ENCODE assay signal across 10 cellular contexts in genomic region chr15:89401636-89402252, GRCh38.
DNase-seq lines count a peak whose midpoint lies in the region; ATAC-seq and TF ChIP-seq lines count a peak whose summit lies in the region.
"Had no signal": no experiment of that assay in that cellular context is flagged by ENCODE, and none has a peak within 500 bp of the region (broad histone marks: within the 10 kb centered on the region; RNA-seq: fewer than 3 reads in every experiment).

No MANE protein-coding gene starts in this region.

- H3K9ac ChIP-seq in Karpas-422 (ENCODE audit: low read length), result peak overlapping the region; percentile 68
- no peak overlapping the region for H3K9ac ChIP-seq in mesenchymal stem cell (ENCODE audit: low read length)
- H3K9ac ChIP-seq in neuronal stem cell (ENCODE audit: low read depth, low read length, poor library complexity), result no peak overlapping the region

- peak overlapping the region; percentile 56 for H3K4me3 ChIP-seq in Karpas-422 (ENCODE audit: low read length)
- no peak overlapping the region for H3K4me3 ChIP-seq in mesenchymal stem cell (ENCODE audit: insufficient read depth in 1 of 2, low read depth in 1 of 2, low read length in 2 of 2)
- H3K4me3 ChIP-seq in neuronal stem cell (ENCODE audit: low read length in 2 of 2), result no peak overlapping the region
- H3K4me3 ChIP-seq: heart left ventricle had no signal

- CTCF ChIA-PET in activated B cell treated with CpG ODN at 0.5 μM for 24 hours (lab: Charles Lee), result interaction anchor here (1.0 to 5.8 kb wide), 3 partner anchors 8 to 43 kb away, joined by 3 to 27 read pairs (median 3); no protein-coding TSS in a partner anchor

- no peaks in the 10 kb centered on the region for H3K36me3 Mint-ChIP-seq in activated B cell treated with CpG ODN at 0.5 μM for 24 hours (ENCODE audit: low read depth)

- H3K9me3 Mint-ChIP-seq in activated B cell treated with CpG ODN at 0.5 μM for 24 hours, result no peaks in the 10 kb centered on the region

- H2BK12ac ChIP-seq in mesenchymal stem cell (ENCODE audit: low read length in 2 of 2) (no peak overlapping the region), neuronal stem cell (ENCODE audit: low read length) (no peak overlapping the region)

- H4K8ac ChIP-seq in mesenchymal stem cell (ENCODE audit: low read length) (no peak overlapping the region), neuronal stem cell (ENCODE audit: low read depth, low read length) (no peak overlapping the region)

- DNase-seq in DMS53 treated with DMSO at 0.1 percent for 48 hours (lab: John Stamatoyannopoulos, UW; ENCODE audit: unreplicated experiment) (peak; percentile 36), Karpas-422 (peak; percentile 91), activated B cell treated with CpG ODN at 0.5 μM for 24 hours (no peak), mesenchymal stem cell (peak; percentile 87), neuronal stem cell (ENCODE audit: low spot score) (no peak), NCI-H2029 (lab: John Stamatoyannopoulos, UW) (no peak)
- DNase-seq: heart left ventricle, stomach had no signal

- H3K14ac ChIP-seq in mesenchymal stem cell (ENCODE audit: low read length in 2 of 2) (no peak overlapping the region), neuronal stem cell (ENCODE audit: low read length) (no peak overlapping the region)

- no peaks in the 10 kb centered on the region for H3K79me2 ChIP-seq in Karpas-422 (ENCODE audit: low read length)

- H2BK5ac ChIP-seq in mesenchymal stem cell (ENCODE audit: low read depth, low read length, poor library complexity, severe bottlenecking) (no peak overlapping the region), neuronal stem cell (ENCODE audit: low read length) (no peak overlapping the region)

- POLR2A ChIA-PET in activated B cell treated with CpG ODN at 0.5 μM for 24 hours (lab: Charles Lee), result no interaction called here

- WGBS in mesenchymal stem cell, result 2% methylated on average over 8 of the region's 11 CpGs
- no CpG with 5 or more reads among the region's 11 CpGs for WGBS in neuronal stem cell (ENCODE audit: extremely low coverage in 2 of 2, insufficient read length in 2 of 2, insufficient replicate concordance in 1 of 2), 2 donors

- H3K4me1 Mint-ChIP-seq in activated B cell treated with CpG ODN at 0.5 μM for 24 hours, result peaks cover 30% of the 10 kb centered on the region

- peak overlapping the region; percentile 50 for H3K4me3 Mint-ChIP-seq in activated B cell treated with CpG ODN at 0.5 μM for 24 hours

- H3K4me2 ChIP-seq in Karpas-422 (ENCODE audit: low read depth, low read length, poor library complexity, severe bottlenecking), result peak overlapping the region; percentile 87
- no peak overlapping the region for H3K4me2 ChIP-seq in mesenchymal stem cell (ENCODE audit: low read length, poor library complexity, severe bottlenecking)
- no peak overlapping the region for H3K4me2 ChIP-seq in neuronal stem cell (ENCODE audit: insufficient read depth, low read length, poor library complexity, severe bottlenecking)

- no peak overlapping the region for H2BK15ac ChIP-seq in mesenchymal stem cell (ENCODE audit: low read depth, poor library complexity, severe bottlenecking)
- H2BK15ac ChIP-seq in neuronal stem cell (ENCODE audit: low read length), result no peak overlapping the region

- intact Hi-C loops in activated B cell treated with CpG ODN at 0.5 μM for 24 hours (cut with micrococcal nuclease), result loop anchor here (2.0 kb wide), 1 partner anchor 67 kb away; the partner anchor contains the start of gene POLG

- H2AFZ ChIP-seq in Karpas-422 (ENCODE audit: low read length) (peak overlapping the region; percentile 85), mesenchymal stem cell (ENCODE audit: low read depth, low read length) (no peak overlapping the region), neuronal stem cell (ENCODE audit: low read length) (no peak overlapping the region)

- H3K27me3 Mint-ChIP-seq in activated B cell treated with CpG ODN at 0.5 μM for 24 hours, result peaks cover 66% of the 10 kb centered on the region

- H3K36me3 ChIP-seq in Karpas-422 (ENCODE audit: insufficient read depth, low read length) (no peaks in the 10 kb centered on the region), mesenchymal stem cell (ENCODE audit: control insufficient read depth in 1 of 2, insufficient read depth in 2 of 2, low read depth in 1 of 2, low read length in 2 of 2) (no peaks in the 10 kb centered on the region), neuronal stem cell (replicated peaks in 1 of 2; ENCODE audit: control insufficient read depth in 2 of 2, insufficient read depth in 2 of 2, low read length in 2 of 2) (no peaks in the 10 kb centered on the region)
- H3K36me3 ChIP-seq: heart left ventricle, stomach had no signal

- peaks cover 73% of the 10 kb centered on the region for H3K4me1 ChIP-seq in Karpas-422 (ENCODE audit: low read length)
- H3K4me1 ChIP-seq in mesenchymal stem cell (ENCODE audit: control insufficient read depth, insufficient read depth, low read depth, low read length), result peaks cover 15% of the 10 kb centered on the region
- peaks cover 2 to 5% of the 10 kb centered on the region in 2 donors for H3K4me1 ChIP-seq in neuronal stem cell (ENCODE audit: control insufficient read depth in 2 of 2, insufficient read depth in 1 of 2, low read depth in 1 of 2, low read length in 2 of 2)

- no peaks in the 10 kb centered on the region for H3K27me3 ChIP-seq in Karpas-422 (ENCODE audit: low read length)
- H3K27me3 ChIP-seq in mesenchymal stem cell (ENCODE audit: control insufficient read depth in 1 of 2, insufficient read depth in 1 of 2, low read length in 2 of 2), result peaks cover 95 to 97% of the 10 kb centered on the region in 2 experiments
- H3K27me3 ChIP-seq in neuronal stem cell (ENCODE audit: control insufficient read depth in 3 of 3, insufficient read depth in 3 of 3, low read depth in 1 of 3, low read length in 3 of 3), result peaks cover 58 to 98% (median 98%) of the 10 kb centered on the region in 3 experiments

- H3K4ac ChIP-seq in mesenchymal stem cell (ENCODE audit: low read depth in 1 of 2, low read length in 2 of 2) (no peak overlapping the region), neuronal stem cell (ENCODE audit: low read length) (no peak overlapping the region)

- no peak overlapping the region for H3K27ac Mint-ChIP-seq in activated B cell treated with CpG ODN at 0.5 μM for 24 hours

- H4K91ac ChIP-seq in mesenchymal stem cell (ENCODE audit: low read length) (no peak overlapping the region), neuronal stem cell (ENCODE audit: low read depth, low read length, poor library complexity) (no peak overlapping the region)

- H2AK5ac ChIP-seq in mesenchymal stem cell (ENCODE audit: low read length, severe bottlenecking) (no peak overlapping the region), neuronal stem cell (ENCODE audit: low read depth, low read length) (no peak overlapping the region)

- TF ChIP-seq CTCF in activated B cell treated with CpG ODN at 0.5 μM for 24 hours (IDR thresholded peaks at IDR 0.05), result no peak

- peak overlapping the region; percentile 98 for H3K27ac ChIP-seq in Karpas-422 (ENCODE audit: low read length)
- no peak overlapping the region for H3K27ac ChIP-seq in mesenchymal stem cell (ENCODE audit: low read length, poor library complexity, severe bottlenecking)
- no peak overlapping the region for H3K27ac ChIP-seq in neuronal stem cell (replicated peaks; ENCODE audit: low read length)
- H3K27ac ChIP-seq: stomach had no signal

- ATAC-seq in activated B cell treated with CpG ODN at 0.5 μM for 24 hours (ENCODE audit: low read depth) (no peak), HG02870 (IDR thresholded peaks at IDR 0.05; ENCODE audit: unreplicated experiment) (no peak), HG03378 (IDR thresholded peaks at IDR 0.05; ENCODE audit: unreplicated experiment) (no peak)

- H3K79me1 ChIP-seq in mesenchymal stem cell (replicated peaks; ENCODE audit: low read length, poor library complexity, severe bottlenecking), result no peaks in the 10 kb centered on the region
- H3K79me1 ChIP-seq in neuronal stem cell (ENCODE audit: low read depth, low read length), result no peaks in the 10 kb centered on the region

- H3K23ac ChIP-seq in mesenchymal stem cell (ENCODE audit: low read length in 2 of 2) (no peak overlapping the region), neuronal stem cell (ENCODE audit: low read depth, low read length, poor library complexity) (no peak overlapping the region)

- H3K18ac ChIP-seq in mesenchymal stem cell (ENCODE audit: low read depth in 1 of 2, low read length in 2 of 2) (no peak overlapping the region), neuronal stem cell (ENCODE audit: low read length) (no peak overlapping the region)

- H3K9me2 ChIP-seq in Karpas-422 (replicated peaks; ENCODE audit: insufficient read depth, low read length), result no peaks in the 10 kb centered on the region

- no peaks in the 10 kb centered on the region for H3K9me3 ChIP-seq in Karpas-422 (ENCODE audit: low read length)
- H3K9me3 ChIP-seq in mesenchymal stem cell (ENCODE audit: control insufficient read depth, low read length), result peaks cover 3% of the 10 kb centered on the region
- peaks cover 0 to 2% of the 10 kb centered on the region in 2 donors for H3K9me3 ChIP-seq in neuronal stem cell (replicated peaks in 1 of 2; ENCODE audit: control insufficient read depth in 2 of 2, insufficient read depth in 1 of 2, low read depth in 1 of 2, low read length in 2 of 2)
- H3K9me3 ChIP-seq: heart left ventricle, stomach had no signal

- H4K20me1 ChIP-seq in Karpas-422 (ENCODE audit: insufficient read depth, low read depth, low read length), result no peaks in the 10 kb centered on the region

- H2BK120ac ChIP-seq in mesenchymal stem cell (ENCODE audit: low read depth, low read length) (no peak overlapping the region), neuronal stem cell (ENCODE audit: low read depth, low read length) (no peak overlapping the region)

Comparison
In these comparisons a context has a peak if more than half of its experiments do, and no peak if none do; other contexts are left out.
1. DNase-seq: peak in DMS53 treated with DMSO at 0.1 percent for 48 hours (single experiment), Karpas-422 (single experiment) and mesenchymal stem cell (single experiment); none in activated B cell treated with CpG ODN at 0.5 μM for 24 hours (single experiment), neuronal stem cell (single experiment) and NCI-H2029 (single experiment).